Comparison of ENCODE assay signal across 11 cellular contexts in genomic region chr5:159971931-159972461, GRCh38. TPM values are rescaled to one million over a fixed set of nuclear protein-coding genes. Genes with fewer than 3 reads are reported as not detected.
DNase-seq lines count a peak whose midpoint lies in the region; ATAC-seq, FAIRE-seq and TF ChIP-seq lines count a peak whose summit lies in the region.
"Had no signal": no experiment of that assay in that cellular context is flagged by ENCODE, and none has a peak within 500 bp of the region (broad histone marks: within the 10 kb centered on the region; RNA-seq: fewer than 3 reads in every experiment).

No MANE protein-coding gene starts in this region.

- no peaks in the 10 kb centered on the region for H3K9me3 ChIP-seq in endothelial cell of umbilical vein (replicated peaks; ENCODE audit: control insufficient read depth, insufficient read depth, low read length)
- no peaks in the 10 kb centered on the region for H3K9me3 ChIP-seq in lung (ENCODE audit: control insufficient read depth in 2 of 2, insufficient read depth in 1 of 2, low read length in 1 of 2)
- H3K9me3 ChIP-seq in upper lobe of left lung: no peaks in the 10 kb centered on the region

- H2AFZ ChIP-seq in endothelial cell of umbilical vein (ENCODE audit: low read depth, low read length): peak overlapping the region; percentile 41

- TF ChIP-seq POLR2A in endothelial cell of umbilical vein (IDR thresholded peaks at IDR 0.05; ENCODE audit: low read depth, low read length) (no peak), upper lobe of left lung (IDR thresholded peaks at IDR 0.05) (no peak)

- dilution Hi-C loops in endothelial cell of umbilical vein (cut with MboI; ENCODE audit: extremely low pct_ligation_motif_present, low sequenced_read_pairs): no loop called here

- no peak for DNase-seq in activated CD8-positive, alpha-beta memory T cell treated with anti-CD3 and anti-CD28 coated beads, Interleukin-2, amount 10 ng/mL, durations not matched to agents 7 days and 5 days
- DNase-seq in activated CD8-positive, alpha-beta memory T cell treated with anti-CD3 and anti-CD28 coated beads for 24 hours: no peak
- DNase-seq in endothelial cell of umbilical vein (ENCODE audit: low read depth, low spot score): no peak
- no peak for DNase-seq in lung (ENCODE audit: low spot score)
- peak in 1 of 2 donors; percentile 87 for DNase-seq in upper lobe of left lung
- no peak for DNase-seq in NCI-H2171 (lab: John Stamatoyannopoulos, UW)
- no peak for DNase-seq in KBM-7
- DNase-seq: KG1, T-cell had no signal

- H3K4me3 Mint-ChIP-seq in activated CD8-positive, alpha-beta memory T cell treated with anti-CD3 and anti-CD28 coated beads, Interleukin-2, amount 10 ng/mL, durations not matched to agents 7 days and 5 days: no peak overlapping the region

- no peaks in the 10 kb centered on the region for H3K9me1 ChIP-seq in endothelial cell of umbilical vein (replicated peaks; ENCODE audit: control insufficient read depth, extremely low read depth, insufficient read depth, low read length)

- BruUV-seq in endothelial cell of umbilical vein (replicated peaks; lab: Mats Ljungman, UMichigan): no TSS peak

- H3K9me3 Mint-ChIP-seq in activated CD8-positive, alpha-beta memory T cell treated with anti-CD3 and anti-CD28 coated beads, Interleukin-2, amount 10 ng/mL, durations not matched to agents 7 days and 5 days (ENCODE audit: low read depth): no peaks in the 10 kb centered on the region
- H3K9me3 Mint-ChIP-seq: central memory CD8-positive, alpha-beta T cell; T-cell had no signal

- peaks cover 9% of the 10 kb centered on the region for H3K4me1 Mint-ChIP-seq in activated CD8-positive, alpha-beta memory T cell treated with anti-CD3 and anti-CD28 coated beads, Interleukin-2, amount 10 ng/mL, durations not matched to agents 7 days and 5 days

- no peak for TF ChIP-seq CTCF in endothelial cell of umbilical vein (IDR thresholded peaks at IDR 0.05; ENCODE audit: extremely low read depth in 1 of 2, insufficient read depth in 1 of 2, low read depth in 1 of 2, low read length in 2 of 2)
- no peak for TF ChIP-seq CTCF in lung (IDR thresholded peaks at IDR 0.05; ENCODE audit: control extremely low read depth, extremely low read depth)
- peak in 2 of 6 experiments; percentile 6 to 30 for TF ChIP-seq CTCF in upper lobe of left lung (IDR thresholded peaks at IDR 0.05)

- peaks cover 4% of the 10 kb centered on the region for H3K36me3 Mint-ChIP-seq in activated CD8-positive, alpha-beta memory T cell treated with anti-CD3 and anti-CD28 coated beads, Interleukin-2, amount 10 ng/mL, durations not matched to agents 7 days and 5 days
- H3K36me3 Mint-ChIP-seq: T-cell had no signal

- no peak overlapping the region for H3K27ac Mint-ChIP-seq in activated CD8-positive, alpha-beta memory T cell treated with anti-CD3 and anti-CD28 coated beads, Interleukin-2, amount 10 ng/mL, durations not matched to agents 7 days and 5 days
- H3K27ac Mint-ChIP-seq: T-cell had no signal

- no peak overlapping the region for H3K9ac ChIP-seq in endothelial cell of umbilical vein (replicated peaks; ENCODE audit: extremely low read depth, insufficient read depth, low read length)

- TF ChIP-seq EP300 in upper lobe of left lung (IDR thresholded peaks at IDR 0.05): no peak

- H3K27me3 ChIP-seq in endothelial cell of umbilical vein (ENCODE audit: control insufficient read depth in 2 of 2, insufficient read depth in 2 of 2, low read length in 2 of 2) (peaks cover 18 to 35% of the 10 kb centered on the region in 2 experiments), lung (ENCODE audit: control insufficient read depth, insufficient read depth) (no peaks in the 10 kb centered on the region), upper lobe of left lung (peaks cover 0 to 20% (median 10%) of the 10 kb centered on the region in 4 donors)

- no peaks in the 10 kb centered on the region for H3K36me3 ChIP-seq in endothelial cell of umbilical vein (ENCODE audit: control insufficient read depth in 2 of 2, extremely low read depth in 1 of 2, insufficient read depth in 2 of 2, low read length in 2 of 2)
- H3K36me3 ChIP-seq in lung (ENCODE audit: control insufficient read depth in 2 of 2, insufficient read depth in 2 of 2, low read length in 2 of 2): no peaks in the 10 kb centered on the region
- H3K36me3 ChIP-seq in upper lobe of left lung: no peaks in the 10 kb centered on the region

- FAIRE-seq in endothelial cell of umbilical vein (lab: Jason Lieb, UNC): no peak

- H3K79me2 ChIP-seq in endothelial cell of umbilical vein (ENCODE audit: control insufficient read depth, insufficient read depth, low read length): no peaks in the 10 kb centered on the region

- peak overlapping the region; percentile 19 for H3K4me2 ChIP-seq in endothelial cell of umbilical vein (ENCODE audit: insufficient read depth, low read length)

- H3K4me1 ChIP-seq in endothelial cell of umbilical vein (ENCODE audit: control insufficient read depth, extremely low read depth, insufficient read depth, low read length) (peaks cover 12% of the 10 kb centered on the region), lung (ENCODE audit: control insufficient read depth in 2 of 2, insufficient read depth in 2 of 2, low read length in 2 of 2) (peaks cover 0 to 9% of the 10 kb centered on the region in 2 donors), upper lobe of left lung (peaks cover 5 to 13% (median 8%) of the 10 kb centered on the region in 4 donors)

- ATAC-seq in activated CD8-positive, alpha-beta memory T cell treated with anti-CD3 and anti-CD28 coated beads, Interleukin-2, amount 10 ng/mL, durations not matched to agents 7 days and 5 days: peak; percentile 45
- ATAC-seq in lung (ENCODE audit: insufficient read depth, low FRiP score): peak; percentile 64
- ATAC-seq in upper lobe of left lung (ENCODE audit: low FRiP score in 2 of 2): peak in 1 of 2 donors; percentile 29
- no peak for ATAC-seq in GM18870 (IDR thresholded peaks at IDR 0.05; ENCODE audit: unreplicated experiment)
- ATAC-seq: T-cell had no signal

- H4K20me1 ChIP-seq in endothelial cell of umbilical vein (replicated peaks; ENCODE audit: control insufficient read depth, extremely low read depth, insufficient read depth, low read length): no peaks in the 10 kb centered on the region

- no peak overlapping the region for H3K27ac ChIP-seq in endothelial cell of umbilical vein (ENCODE audit: insufficient read depth, low read depth, low read length)
- H3K27ac ChIP-seq in lung (ENCODE audit: low read depth in 1 of 2, low read length in 1 of 2): no peak overlapping the region
- H3K27ac ChIP-seq in upper lobe of left lung: no peak overlapping the region

- intact Hi-C loops in endothelial cell of umbilical vein (cut with micrococcal nuclease): no loop called here

- WGBS in lung, 2 donors: 1 to 4% methylated on average over 60 to 76 of the region's 76 CpGs
- 2 to 8% methylated on average over 4 to 19 of the region's 76 CpGs for WGBS in upper lobe of left lung, 2 donors

- no peak overlapping the region for H3K4me3 ChIP-seq in endothelial cell of umbilical vein (replicated peaks in 1 of 3; ENCODE audit: insufficient read depth in 1 of 3, low read depth in 1 of 3, low read length in 3 of 3)
- H3K4me3 ChIP-seq in lung: peak overlapping the region; percentile 19
- peak overlapping the region in 3 of 4 donors; percentile 34 to 39 (median 37) for H3K4me3 ChIP-seq in upper lobe of left lung

- CTCF ChIA-PET in activated CD8-positive, alpha-beta memory T cell treated with anti-CD3 and anti-CD28 coated beads, Interleukin-2, amount 10 ng/mL, durations not matched to agents 7 days and 5 days (lab: Charles Lee): no interaction called here
- CTCF ChIA-PET in endothelial cell of umbilical vein (lab: Charles Lee): interaction anchor here (0.6 to 1.2 kb wide), 2 partner anchors 15 to 325 kb away, joined by 4 to 5 read pairs; no protein-coding TSS in a partner anchor

- H3K27me3 Mint-ChIP-seq in activated CD8-positive, alpha-beta memory T cell treated with anti-CD3 and anti-CD28 coated beads, Interleukin-2, amount 10 ng/mL, durations not matched to agents 7 days and 5 days: peaks cover 62% of the 10 kb centered on the region

- in situ Hi-C loops in KBM-7 (cut with MboI; ENCODE audit: low pct_unique_long_range_greater_than_20kb, low sequenced_read_pairs): no loop called here

- POLR2A ChIA-PET in endothelial cell of umbilical vein (lab: Charles Lee): interaction anchor here (0.6 to 0.7 kb wide), 3 partner anchors 8 to 36 kb away, joined by 3 to 5 read pairs (median 4); no protein-coding TSS in a partner anchor

TF ChIP-seq in endothelial cell of umbilical vein, 7 proteins besides CTCF, POLR2A, EP300 and RAD21:
- TF ChIP-seq EZH2 (IDR thresholded peaks at IDR 0.05; ENCODE audit: borderline replicate concordance, low read depth, low read length, severe bottlenecking) (peak; percentile 44), GATA2 (IDR thresholded peaks at IDR 0.05; ENCODE audit: insufficient read depth, insufficient read length, low read depth, low read length) (no peak)

RNA-seq across cellular contexts. Expression of gene TTC1, which starts 36.9 kb away (rescaled TPM):
- 10 to 100 TPM; 39.3 to 54.5 TPM for total RNA-seq in activated CD8-positive, alpha-beta memory T cell treated with anti-CD3 and anti-CD28 coated beads, Interleukin-2, amount 10 ng/mL, durations not matched to agents 7 days and 5 days
- 59.6 and 62.6 TPM in 2 replicates for total RNA-seq in endothelial cell of umbilical vein
- 23.9 and 25.9 TPM in 2 replicates for polyA plus RNA-seq in endothelial cell of umbilical vein
- polyA plus RNA-seq in endothelial cell of umbilical vein (2011; cell fraction: cytosol; rRNA removed): 37.0 and 43.3 TPM in 2 replicates
- 22.0 and 23.9 TPM in 2 replicates for polyA plus RNA-seq in endothelial cell of umbilical vein (2011; cell fraction: nucleus; rRNA removed)
- polyA plus RNA-seq in endothelial cell of umbilical vein (2012): 55.0 and 85.9 TPM in 2 replicates
- 23.7 and 27.5 TPM in 2 replicates for polyA minus RNA-seq in endothelial cell of umbilical vein
- 13.0 TPM for polyA minus RNA-seq in endothelial cell of umbilical vein (2011; cell fraction: cytosol; rRNA and poly(A)+ RNA removed)
- 8.7 and 13.2 TPM in 2 replicates for polyA minus RNA-seq in endothelial cell of umbilical vein (2011; cell fraction: nucleus; rRNA and poly(A)+ RNA removed)
- total RNA-seq in lung: 10 to 100 TPM; 37.3 to 42.5 TPM
- 10 to 100 TPM; 43.8 to 47.5 TPM for polyA plus RNA-seq in lung
- total RNA-seq in upper lobe of left lung: 10 to 100 TPM; 28.5 to 46.7 (median 38.8) TPM

RNA-seq across cellular contexts. Expression of gene ADRA1B, which starts 55.7 kb away (rescaled TPM):
- total RNA-seq in activated CD8-positive, alpha-beta memory T cell treated with anti-CD3 and anti-CD28 coated beads, Interleukin-2, amount 10 ng/mL, durations not matched to agents 7 days and 5 days: under 1 TPM in 1 of 2 experiments, not detected in 1; 0.49 TPM
- total RNA-seq in endothelial cell of umbilical vein: 0.21 TPM in 1 of 2 replicates, not detected in the other
- 0.77 and 0.89 TPM in 2 replicates for polyA plus RNA-seq in endothelial cell of umbilical vein
- polyA plus RNA-seq in endothelial cell of umbilical vein (2011; cell fraction: cytosol; rRNA removed): 0.54 and 0.56 TPM in 2 replicates
- 0.62 and 0.69 TPM in 2 replicates for polyA plus RNA-seq in endothelial cell of umbilical vein (2011; cell fraction: nucleus; rRNA removed)
- 0.46 and 0.98 TPM in 2 replicates for polyA plus RNA-seq in endothelial cell of umbilical vein (2012)
- polyA minus RNA-seq in endothelial cell of umbilical vein: 0.17 and 0.53 TPM in 2 replicates
- polyA minus RNA-seq in endothelial cell of umbilical vein (2011; cell fraction: cytosol; rRNA and poly(A)+ RNA removed): not detected
- polyA minus RNA-seq in endothelial cell of umbilical vein (2011; cell fraction: nucleus; rRNA and poly(A)+ RNA removed): 1.2 and 1.5 TPM in 2 replicates
- 1 to 10 TPM; 1.5 to 6.1 TPM for total RNA-seq in lung
- 1 to 10 TPM; 1.2 to 3.2 TPM for polyA plus RNA-seq in lung
- total RNA-seq in upper lobe of left lung: 1 to 10 TPM; 3.4 to 9.9 (median 5.9) TPM

Comparison
In these comparisons a context has a peak if more than half of its experiments do, and no peak if none do; other contexts are left out.
1. H3K4me3 ChIP-seq: peak in lung (single experiment) and upper lobe of left lung (3 of 4); none in endothelial cell of umbilical vein (0 of 3).